19 cellular contexts compared by ENCODE assay signal in the genomic region with DNA sequence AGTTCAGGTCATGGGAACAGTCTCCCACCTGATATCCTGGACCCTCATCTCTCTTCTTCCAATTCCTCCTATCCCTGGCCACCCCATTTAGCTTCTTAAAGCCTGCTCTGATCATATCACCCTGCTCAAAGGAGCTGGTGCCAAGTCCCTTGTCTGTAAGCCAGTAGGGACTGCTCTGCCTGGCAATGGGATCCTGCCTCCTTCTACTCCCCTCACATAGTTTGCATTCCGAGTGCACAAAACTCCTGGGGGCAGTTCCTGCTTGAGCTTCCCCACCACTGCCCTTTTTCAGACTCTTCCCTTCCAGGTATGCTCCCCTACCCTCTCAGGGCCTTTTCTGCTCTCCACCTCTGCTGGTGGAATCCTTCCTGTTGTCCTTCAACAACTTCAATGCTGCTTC. TPM values are rescaled to one million over a fixed set of nuclear protein-coding genes. Genes with fewer than 3 reads are reported as not detected.
DNase-seq lines count a peak whose midpoint lies in the region; ATAC-seq and TF ChIP-seq lines count a peak whose summit lies in the region.
"Had no signal": no experiment of that assay in that cellular context is flagged by ENCODE, and none has a peak within 500 bp of the region (broad histone marks: within the 10 kb centered on the region; RNA-seq: fewer than 3 reads in every experiment).

No MANE protein-coding gene starts in this region.

- DNase-seq in EH (ENCODE audit: low read depth): peak; percentile 51
- peak; percentile 80 for DNase-seq in ELF-1 (ENCODE audit: low read depth, low spot score)
- DNase-seq in chondrocyte (ENCODE audit: low spot score): no peak
- peak; percentile 34 for DNase-seq in left kidney (ENCODE audit: low read depth, low spot score)
- DNase-seq in GDM1 (lab: John Stamatoyannopoulos, UW): no peak
- DNase-seq in effector memory CD8-positive, alpha-beta T cell: no peak
- DNase-seq: BE2C, DMS53, GOT3, NCI-H1105, NCI-H146, NCI-H2029, NCI-H2227 treated with DMSO at 0.1 percent for 48 hours, NCI-H510A treated with DMSO at 0.1 percent for 48 hours, NCI-H748 treated with DMSO at 0.1 percent for 48 hours, SJCRH30 had no signal

- no peak overlapping the region for H3K4me3 Mint-ChIP-seq in chondrocyte (ENCODE audit: unreplicated experiment)
- H3K4me3 Mint-ChIP-seq in effector memory CD8-positive, alpha-beta T cell: no peak overlapping the region
- H3K4me3 Mint-ChIP-seq: IgD-negative memory B cell had no signal

- H3K4me1 Mint-ChIP-seq in chondrocyte (ENCODE audit: low read depth): peaks cover 39% of the 10 kb centered on the region
- no peaks in the 10 kb centered on the region for H3K4me1 Mint-ChIP-seq in effector memory CD8-positive, alpha-beta T cell (ENCODE audit: low read depth in 2 of 2)
- H3K4me1 Mint-ChIP-seq: IgD-negative memory B cell had no signal

- H3K27me3 Mint-ChIP-seq in chondrocyte (ENCODE audit: low read depth): no peaks in the 10 kb centered on the region
- H3K27me3 Mint-ChIP-seq in effector memory CD8-positive, alpha-beta T cell: peaks cover 14 to 20% of the 10 kb centered on the region in 2 donors

- H3K9me3 Mint-ChIP-seq in chondrocyte (ENCODE audit: low read depth): no peaks in the 10 kb centered on the region
- no peaks in the 10 kb centered on the region for H3K9me3 Mint-ChIP-seq in effector memory CD8-positive, alpha-beta T cell

- no peak for TF ChIP-seq CTCF in chondrocyte (IDR thresholded peaks at IDR 0.05)

- peak overlapping the region; percentile 19 for H3K27ac Mint-ChIP-seq in chondrocyte (ENCODE audit: unreplicated experiment)
- no peak overlapping the region for H3K27ac Mint-ChIP-seq in effector memory CD8-positive, alpha-beta T cell
- H3K27ac Mint-ChIP-seq: IgD-negative memory B cell had no signal

- peaks cover 63% of the 10 kb centered on the region for H3K36me3 Mint-ChIP-seq in chondrocyte (ENCODE audit: low read depth)
- H3K36me3 Mint-ChIP-seq in effector memory CD8-positive, alpha-beta T cell (ENCODE audit: insufficient read depth): no peaks in the 10 kb centered on the region
- H3K36me3 Mint-ChIP-seq: IgD-negative memory B cell had no signal

- ATAC-seq in HG03045 (IDR thresholded peaks at IDR 0.05; ENCODE audit: unreplicated experiment): no peak
- ATAC-seq in effector memory CD8-positive, alpha-beta T cell (replicated peaks): no peak
- ATAC-seq: HCT116 had no signal

RNA-seq across cellular contexts. Expression of a gene that starts 48.1 kb away (rescaled TPM):
- 33.9 to 41.7 TPM (median 41.4 TPM) in 3 replicates for total RNA-seq in chondrocyte

Comparison
In these comparisons a context has a peak if more than half of its experiments do, and no peak if none do; other contexts are left out.
1. DNase-seq: peak in EH (single experiment), ELF-1 (single experiment) and left kidney (single experiment); none in chondrocyte (single experiment), GDM1 (single experiment) and effector memory CD8-positive, alpha-beta T cell (0 of 3).